Comparison of ENCODE assay signal across 22 cellular contexts in genomic region chr6:95867205-95867604, GRCh38.
"Had no signal": no experiment of that assay in that cellular context is flagged by ENCODE, and none has a peak within 500 bp of the region (broad histone marks: within the 10 kb centered on the region; RNA-seq: fewer than 3 reads in every experiment).

No MANE protein-coding gene starts in this region.

- H3K9me3 ChIP-seq: colonic mucosa, esophagus muscularis mucosa, esophagus squamous epithelium, gastrocnemius medialis, gastroesophageal sphincter, heart left ventricle, heart right ventricle had no signal

- H3K27ac ChIP-seq: colonic mucosa, coronary artery, dorsolateral prefrontal cortex, epithelial cell of prostate, esophagus muscularis mucosa, esophagus squamous epithelium, foreskin keratinocyte, gastrocnemius medialis, gastroesophageal sphincter, heart left ventricle, heart right ventricle had no signal

- H3K27me3 ChIP-seq: colonic mucosa, esophagus muscularis mucosa, esophagus squamous epithelium, foreskin keratinocyte, gastrocnemius medialis, gastroesophageal sphincter, heart right ventricle had no signal

- H3K4me1 ChIP-seq: colonic mucosa, esophagus muscularis mucosa, esophagus squamous epithelium, foreskin keratinocyte, gastrocnemius medialis, gastroesophageal sphincter, heart left ventricle, heart right ventricle had no signal

- ATAC-seq: effector memory CD8-positive, alpha-beta T cell; esophagus mucosa; foreskin keratinocyte; gastrocnemius medialis; gastroesophageal sphincter; heart left ventricle; heart right ventricle had no signal

- DNase-seq: colonic mucosa; effector CD4-positive, alpha-beta T cell; effector CD8-positive, alpha-beta T cell; effector memory CD4-positive, alpha-beta T cell; effector memory CD8-positive, alpha-beta T cell; esophagus squamous epithelium; foreskin fibroblast; foreskin melanocyte; gastrocnemius medialis; heart left ventricle; heart right ventricle had no signal

- H3K36me3 ChIP-seq: colonic mucosa, esophagus muscularis mucosa, esophagus squamous epithelium, gastrocnemius medialis, gastroesophageal sphincter, heart left ventricle, heart right ventricle had no signal

- H3K4me3 ChIP-seq: colonic mucosa, coronary artery, dorsolateral prefrontal cortex, esophagus muscularis mucosa, esophagus squamous epithelium, gastrocnemius medialis, gastroesophageal sphincter, heart left ventricle, heart right ventricle had no signal

- FAIRE-seq: colon, endometrium, endothelial cell of umbilical vein, frontal cortex had no signal
